Comparison of ENCODE assay signal across 16 cellular contexts in the genomic region with DNA sequence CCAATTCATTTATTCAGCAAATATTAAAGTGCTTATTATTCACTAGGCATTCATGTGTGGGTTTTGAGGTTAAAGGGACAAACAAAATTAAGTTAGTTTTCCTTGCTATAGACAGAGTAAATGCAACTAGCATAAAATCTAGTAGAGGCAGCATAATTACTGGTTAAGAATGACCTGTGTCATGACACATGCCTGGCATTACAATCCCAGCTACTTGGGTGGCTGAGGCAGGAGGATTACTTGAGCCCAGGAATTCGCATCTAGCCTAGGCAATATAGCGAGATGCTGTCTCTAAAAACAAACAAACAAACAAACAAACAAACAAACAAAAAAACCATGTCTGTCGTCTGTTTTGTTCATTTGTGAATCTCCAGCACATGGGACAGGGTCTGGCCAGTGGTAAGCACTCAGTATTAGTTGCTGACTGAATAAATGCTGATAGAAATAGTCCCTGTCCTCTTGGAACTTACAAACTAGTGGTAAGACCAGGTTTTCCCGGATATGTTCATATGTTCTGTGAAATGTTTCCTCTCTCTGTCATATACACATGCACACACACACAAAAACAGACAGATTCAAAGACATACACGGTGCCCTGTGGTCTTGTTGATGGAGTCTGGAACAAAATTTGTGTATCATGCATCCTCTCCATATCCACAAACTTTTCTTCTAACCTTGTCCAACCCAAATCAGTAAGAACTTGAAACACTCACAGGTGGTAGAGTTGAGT. TPM values are rescaled to one million over a fixed set of nuclear protein-coding genes. Genes with fewer than 3 reads are reported as not detected.
DNase-seq lines count a peak whose midpoint lies in the region; ATAC-seq and TF ChIP-seq lines count a peak whose summit lies in the region.
"Had no signal": no experiment of that assay in that cellular context is flagged by ENCODE, and none has a peak within 500 bp of the region (broad histone marks: within the 10 kb centered on the region; RNA-seq: fewer than 3 reads in every experiment).

No MANE protein-coding gene starts in this region.

- no peak overlapping the region for H3K14ac ChIP-seq in IMR-90 (replicated peaks; ENCODE audit: low read depth, low read length)

- H3K4me3 ChIP-seq in IMR-90 (ENCODE audit: insufficient read depth, low read depth, low read length) (no peak overlapping the region), adrenal gland (no peak overlapping the region), ascending aorta (no peak overlapping the region)

- no peak for TF ChIP-seq CTCF in CD4-positive, alpha-beta T cell (IDR thresholded peaks at IDR 0.05)
- no peak for TF ChIP-seq CTCF in IMR-90 (conservative IDR thresholded peaks at IDR 0.05; ENCODE audit: low read depth, low read length)
- TF ChIP-seq CTCF in adrenal gland (IDR thresholded peaks at IDR 0.05) = no peak
- TF ChIP-seq CTCF in ascending aorta (IDR thresholded peaks at IDR 0.05) = no peak

- H3K79me1 ChIP-seq in IMR-90 (ENCODE audit: low read depth in 1 of 2, low read length in 2 of 2) = peaks cover 5 to 11% of the 10 kb centered on the region in 2 experiments; a peak in 3 of 4 replicates

- 0 out of 2 replicates have a peak overlapping the region, but pooled peaks have one; percentile 2 for H4K91ac ChIP-seq in IMR-90 (ENCODE audit: insufficient read depth, low read depth, low read length)

- in situ Hi-C loops in IMR-90 (cut with MboI; ENCODE audit: low sequenced_read_pairs) = no loop called here

- peak overlapping the region; percentile 9 for H2BK120ac ChIP-seq in IMR-90 (ENCODE audit: low read depth, low read length)

- no peak overlapping the region for H2AFZ ChIP-seq in IMR-90 (replicated peaks; ENCODE audit: low read length, poor library complexity)

- H3K4me1 ChIP-seq in IMR-90 (ENCODE audit: control insufficient read depth, insufficient read depth, low read length) (peaks cover 11% of the 10 kb centered on the region), adrenal gland (replicated peaks in 1 of 2) (no peaks in the 10 kb centered on the region), ascending aorta (no peaks in the 10 kb centered on the region)

- no peak for DNase-seq in CD4-positive, alpha-beta T cell
- DNase-seq in IMR-90 = no peak
- DNase-seq in naive thymus-derived CD8-positive, alpha-beta T cell = no peak
- no peak for DNase-seq in adrenal gland
- DNase-seq in NCI-H1105 (lab: John Stamatoyannopoulos, UW) = no peak
- no peak for DNase-seq in ascending aorta (ENCODE audit: low spot score in 2 of 2)
- DNase-seq: C1 segment of cervical spinal cord; HCEC 1CT; Kasumi-1; midbrain; NCI-H1436 treated with DMSO at 0.1 percent for 48 hours; NCI-H345; SK-N-SH; stimulated activated naive B cell treated with anti-CD40 and anti-IgM and Interleukin-4, amounts not matched to agents 10 μg/mL and 1 μg/mL and 100 μg/mL, for 72 hours had no signal

- peak overlapping the region; percentile 95 for H3K27ac Mint-ChIP-seq in CD4-positive, alpha-beta T cell
- H3K27ac Mint-ChIP-seq in activated T-helper 17 cell treated with anti-CD3 and anti-CD28 coated beads, Interleukin-2, amount 50 U/mL, for 72 hours = peak overlapping the region; percentile 93
- H3K27ac Mint-ChIP-seq in naive thymus-derived CD8-positive, alpha-beta T cell = peak overlapping the region; percentile 60 to 99 (median 89)

- 0 out of 2 replicates have a peak overlapping the region, but pooled peaks have one; percentile 0 for H3K4me2 ChIP-seq in IMR-90 (ENCODE audit: low read depth, low read length)
- H3K4me2 ChIP-seq: SK-N-SH had no signal

- H3K27ac ChIP-seq in CD4-positive, alpha-beta T cell (ENCODE audit: low read depth, low read length) = peak overlapping the region; percentile 61
- peak overlapping the region; percentile 36; the same call in 1 of the 2 replicates for H3K27ac ChIP-seq in IMR-90 (ENCODE audit: insufficient read depth, low read length)
- no peak overlapping the region for H3K27ac ChIP-seq in adrenal gland
- H3K27ac ChIP-seq in ascending aorta = no peak overlapping the region

- no CpG with 5 or more reads among the region's 5 CpGs for WGBS in IMR-90 (ENCODE audit: extremely low coverage in 2 of 2, insufficient read length in 1 of 2), 2 experiments
- WGBS in adrenal gland, 4 donors = 80 to 89% (median 83%) methylated on average over 5 of the region's 5 CpGs

- no peak overlapping the region; the same call in 1 of the 2 replicates for H3K4ac ChIP-seq in IMR-90 (ENCODE audit: low read depth, low read length)

- H4K8ac ChIP-seq in IMR-90 (ENCODE audit: low read depth in 2 of 2, low read length in 2 of 2) = no peak overlapping the region; a peak in 1 of 4 replicates

- no peak overlapping the region; the same call in 1 of the 2 replicates for H2AK5ac ChIP-seq in IMR-90 (ENCODE audit: low read depth, low read length)

- peaks cover 44% of the 10 kb centered on the region for H3K36me3 Mint-ChIP-seq in CD4-positive, alpha-beta T cell (ENCODE audit: low read depth)
- H3K36me3 Mint-ChIP-seq in activated T-helper 17 cell treated with anti-CD3 and anti-CD28 coated beads, Interleukin-2, amount 50 U/mL, for 72 hours (ENCODE audit: low read depth) = peaks cover 66% of the 10 kb centered on the region
- peaks cover 0 to 17% (median 14%) of the 10 kb centered on the region in 3 donors for H3K36me3 Mint-ChIP-seq in naive thymus-derived CD8-positive, alpha-beta T cell

- H3K23ac ChIP-seq in IMR-90 (ENCODE audit: low read depth, low read length) = peak overlapping the region; percentile 14

- no peak overlapping the region for H3K56ac ChIP-seq in IMR-90 (ENCODE audit: extremely low read depth, insufficient read depth, low read length)

- no peak overlapping the region for H2AK9ac ChIP-seq in IMR-90 (replicated peaks; ENCODE audit: low read depth, low read length, poor library complexity)

- H3K9ac ChIP-seq in IMR-90 (ENCODE audit: low read depth, low read length) = no peak overlapping the region
- H3K9ac ChIP-seq: SK-N-SH had no signal

- intact Hi-C loops in CD4-positive, alpha-beta T cell (cut with DNase I, micrococcal nuclease) = loop anchor here (2.0 kb wide), 2 partner anchors 15 to 97 kb away; no protein-coding TSS in a partner anchor
- intact Hi-C loops in IMR-90 (cut with micrococcal nuclease) (loop anchor here (1.0 kb wide), 1 partner anchor 9 kb away; no protein-coding TSS in a partner anchor), adrenal gland (cut with DNase I) (no loop called here), ascending aorta (cut with DNase I) (no loop called here)

- no peak for ATAC-seq in CD4-positive, alpha-beta T cell (ENCODE audit: poor library complexity)
- peak; percentile 59 for ATAC-seq in IMR-90 (ENCODE audit: low read depth)
- peak; percentile 23 for ATAC-seq in activated T-helper 17 cell treated with anti-CD3 and anti-CD28 coated beads, Interleukin-2, amount 50 U/mL, for 72 hours (replicated peaks)
- ATAC-seq in naive thymus-derived CD8-positive, alpha-beta T cell = no peak
- ATAC-seq in GM18511 (IDR thresholded peaks at IDR 0.05; ENCODE audit: unreplicated experiment) = no peak
- ATAC-seq: stimulated activated naive B cell treated with anti-CD40 and anti-IgM and Interleukin-4, amounts not matched to agents 10 μg/mL and 1 μg/mL and 100 μg/mL, for 72 hours had no signal

- no peak overlapping the region for H2BK5ac ChIP-seq in IMR-90 (ENCODE audit: low read depth, low read length, poor library complexity, severe bottlenecking)

- peaks cover 1% of the 10 kb centered on the region; the same call in 1 of the 2 replicates for H3K36me3 ChIP-seq in IMR-90 (ENCODE audit: control insufficient read depth, insufficient read depth, low read length)
- no peaks in the 10 kb centered on the region for H3K36me3 ChIP-seq in adrenal gland (replicated peaks in 1 of 2)
- H3K36me3 ChIP-seq in ascending aorta = no peaks in the 10 kb centered on the region

- peaks cover 5% of the 10 kb centered on the region for H3K9me1 ChIP-seq in IMR-90 (ENCODE audit: insufficient read depth, low read length)

- H3K9me3 Mint-ChIP-seq in CD4-positive, alpha-beta T cell = no peaks in the 10 kb centered on the region
- no peaks in the 10 kb centered on the region for H3K9me3 Mint-ChIP-seq in activated T-helper 17 cell treated with anti-CD3 and anti-CD28 coated beads, Interleukin-2, amount 50 U/mL, for 72 hours
- H3K9me3 Mint-ChIP-seq in naive thymus-derived CD8-positive, alpha-beta T cell = no peaks in the 10 kb centered on the region
- H3K9me3 Mint-ChIP-seq: stimulated activated naive B cell treated with anti-CD40 and anti-IgM and Interleukin-4, amounts not matched to agents 10 μg/mL and 1 μg/mL and 100 μg/mL, for 72 hours had no signal

- H3K27me3 Mint-ChIP-seq in CD4-positive, alpha-beta T cell = no peaks in the 10 kb centered on the region
- no peaks in the 10 kb centered on the region for H3K27me3 Mint-ChIP-seq in activated T-helper 17 cell treated with anti-CD3 and anti-CD28 coated beads, Interleukin-2, amount 50 U/mL, for 72 hours
- H3K27me3 Mint-ChIP-seq in naive thymus-derived CD8-positive, alpha-beta T cell = no peaks in the 10 kb centered on the region
- H3K27me3 Mint-ChIP-seq: stimulated activated naive B cell treated with anti-CD40 and anti-IgM and Interleukin-4, amounts not matched to agents 10 μg/mL and 1 μg/mL and 100 μg/mL, for 72 hours had no signal

- H3K9me3 ChIP-seq in CD4-positive, alpha-beta T cell (ENCODE audit: control insufficient read depth, low read length) = no peaks in the 10 kb centered on the region
- H3K9me3 ChIP-seq in IMR-90 (ENCODE audit: control insufficient read depth, insufficient read depth, low read length) (no peaks in the 10 kb centered on the region), adrenal gland (replicated peaks in 1 of 3) (no peaks in the 10 kb centered on the region), ascending aorta (no peaks in the 10 kb centered on the region)
- H3K9me3 ChIP-seq: SK-N-SH had no signal

- no peak for TF ChIP-seq POLR2A in IMR-90 (IDR thresholded peaks at IDR 0.05; ENCODE audit: low read depth, low read length)
- no peak for TF ChIP-seq POLR2A in adrenal gland (IDR thresholded peaks at IDR 0.05)

- H3K18ac ChIP-seq in IMR-90 (ENCODE audit: low read depth, low read length) = peak overlapping the region; percentile 42

- CTCF ChIA-PET in CD4-positive, alpha-beta T cell (lab: Charles Lee) = interaction anchor here (0.5 to 4.3 kb wide), 8 partner anchors 20 to 98 kb away, joined by 3 to 35 read pairs (median 10); no protein-coding TSS in a partner anchor
- CTCF ChIA-PET in IMR-90 (lab: Yijun Ruan, JAX) = interaction anchor here (2.5 kb wide), 1 partner anchor 11 kb away, joined by 7 read pairs; no protein-coding TSS in a partner anchor

- H2BK20ac ChIP-seq in IMR-90 (ENCODE audit: low read depth, low read length) = peak overlapping the region; percentile 22

- dilution Hi-C loops in IMR-90 (cut with HindIII; ENCODE audit: low sequenced_read_pairs, unreplicated experiment) = no loop called here

- H3K4me1 Mint-ChIP-seq in CD4-positive, alpha-beta T cell (ENCODE audit: low read depth) = peaks cover 92% of the 10 kb centered on the region
- peaks cover 63% of the 10 kb centered on the region for H3K4me1 Mint-ChIP-seq in activated T-helper 17 cell treated with anti-CD3 and anti-CD28 coated beads, Interleukin-2, amount 50 U/mL, for 72 hours
- peaks cover 35 to 94% (median 91%) of the 10 kb centered on the region in 4 donors for H3K4me1 Mint-ChIP-seq in naive thymus-derived CD8-positive, alpha-beta T cell

- POLR2A ChIA-PET in CD4-positive, alpha-beta T cell (lab: Charles Lee) = interaction anchor here (1.1 to 5.2 kb wide), 14 partner anchors 9 to 98 kb away, joined by 3 to 31 read pairs (median 8); no protein-coding TSS in a partner anchor
- POLR2A ChIA-PET in IMR-90 (lab: Charles Lee; ENCODE audit: unreplicated experiment) = no interaction called here
- POLR2A ChIA-PET in naive thymus-derived CD8-positive, alpha-beta T cell (lab: Charles Lee) = interaction anchor here (1.4 to 5.7 kb wide), 9 partner anchors 10 to 99 kb away, joined by 3 to 31 read pairs (median 11); no protein-coding TSS in a partner anchor

- TF ChIP-seq RAD21 in IMR-90 (IDR thresholded peaks at IDR 0.05; ENCODE audit: low read length) = no peak

- no peaks in the 10 kb centered on the region for H4K20me1 ChIP-seq in IMR-90 (ENCODE audit: insufficient read depth, low read length)

- BruUV-seq in IMR-90 (replicated peaks; lab: Mats Ljungman, UMichigan) = no TSS peak

- no peak overlapping the region for H4K5ac ChIP-seq in IMR-90 (ENCODE audit: low read depth, low read length)

- peak overlapping the region; percentile 72 for H3K4me3 Mint-ChIP-seq in CD4-positive, alpha-beta T cell
- H3K4me3 Mint-ChIP-seq in activated T-helper 17 cell treated with anti-CD3 and anti-CD28 coated beads, Interleukin-2, amount 50 U/mL, for 72 hours = peak overlapping the region; percentile 77
- peak overlapping the region in 9 of 10 donors; percentile 11 to 79 (median 53) for H3K4me3 Mint-ChIP-seq in naive thymus-derived CD8-positive, alpha-beta T cell
- H3K4me3 Mint-ChIP-seq: stimulated activated naive B cell treated with anti-CD40 and anti-IgM and Interleukin-4, amounts not matched to agents 10 μg/mL and 1 μg/mL and 100 μg/mL, for 72 hours had no signal

- no peaks in the 10 kb centered on the region for H3K27me3 ChIP-seq in CD4-positive, alpha-beta T cell (ENCODE audit: control insufficient read depth, insufficient read depth, low read length)
- no peaks in the 10 kb centered on the region for H3K27me3 ChIP-seq in IMR-90 (ENCODE audit: control insufficient read depth, insufficient read depth, low read length)
- no peaks in the 10 kb centered on the region for H3K27me3 ChIP-seq in adrenal gland
- H3K27me3 ChIP-seq in ascending aorta = no peaks in the 10 kb centered on the region

- 0 out of 3 replicates have a peak overlapping the region, but pooled peaks have one; percentile 10 for H2BK15ac ChIP-seq in IMR-90 (ENCODE audit: low read depth, low read length)

RNA-seq across cellular contexts. Expression of gene TNFAIP8, which starts 41.8 kb away (rescaled TPM):
- total RNA-seq in CD4-positive, alpha-beta T cell = 100 to 1,000 TPM; 106 to 114 TPM
- total RNA-seq in IMR-90 (2012; rRNA removed) = 29.9 and 42.5 TPM in 2 replicates
- 16.2 and 20.3 TPM in 2 replicates for polyA plus RNA-seq in IMR-90 (2012; rRNA removed)
- polyA plus RNA-seq in IMR-90 (2012; cell fraction: cytosol; rRNA removed) = 2.1 and 6.1 TPM in 2 replicates
- polyA plus RNA-seq in IMR-90 (2012; cell fraction: nucleus; rRNA removed; ENCODE audit: low replicate concordance) = 1.7 and 6.6 TPM in 2 replicates
- total RNA-seq in activated T-helper 17 cell treated with anti-CD3 and anti-CD28 coated beads, Interleukin-2, amount 50 U/mL, for 72 hours = 100 to 1,000 TPM; 129 to 170 TPM
- total RNA-seq in naive thymus-derived CD8-positive, alpha-beta T cell = 100 to 1,000 TPM; 176 to 177 TPM
- polyA plus RNA-seq in naive thymus-derived CD8-positive, alpha-beta T cell = 100 to 1,000 TPM; 175 to 220 (median 188) TPM
- 10 to 100 TPM in 2 of 8 donors, 1 to 10 TPM in 6; 1.4 to 12.7 (median 7.0) TPM for total RNA-seq in adrenal gland
- polyA plus RNA-seq in adrenal gland = 1 to 10 TPM; 3.1 to 6.3 (median 3.9) TPM
- 3.5 TPM for total RNA-seq in ascending aorta

Comparison
In these comparisons a context has a peak if more than half of its experiments do, and no peak if none do; other contexts are left out.
1. ATAC-seq: peak in IMR-90 (single experiment) and activated T-helper 17 cell treated with anti-CD3 and anti-CD28 coated beads, Interleukin-2, amount 50 U/mL, for 72 hours (single experiment); none in CD4-positive, alpha-beta T cell (single experiment), naive thymus-derived CD8-positive, alpha-beta T cell (0 of 2) and GM18511 (single experiment).
2. H3K27ac ChIP-seq: peak in CD4-positive, alpha-beta T cell (single experiment) and IMR-90 (single experiment); none in adrenal gland (0 of 5) and ascending aorta (0 of 2).
3. intact Hi-C loops: an anchor here in CD4-positive, alpha-beta T cell (2.0 kb wide) and IMR-90 (1.0 kb wide); none called in adrenal gland and ascending aorta.
4. Peak in every context shown above with its lines, with median percentiles within 50 percentile points of each other: H3K27ac Mint-ChIP-seq and H3K4me3 Mint-ChIP-seq.